ENCODE assay signal across 1 cellular context in the genomic region with DNA sequence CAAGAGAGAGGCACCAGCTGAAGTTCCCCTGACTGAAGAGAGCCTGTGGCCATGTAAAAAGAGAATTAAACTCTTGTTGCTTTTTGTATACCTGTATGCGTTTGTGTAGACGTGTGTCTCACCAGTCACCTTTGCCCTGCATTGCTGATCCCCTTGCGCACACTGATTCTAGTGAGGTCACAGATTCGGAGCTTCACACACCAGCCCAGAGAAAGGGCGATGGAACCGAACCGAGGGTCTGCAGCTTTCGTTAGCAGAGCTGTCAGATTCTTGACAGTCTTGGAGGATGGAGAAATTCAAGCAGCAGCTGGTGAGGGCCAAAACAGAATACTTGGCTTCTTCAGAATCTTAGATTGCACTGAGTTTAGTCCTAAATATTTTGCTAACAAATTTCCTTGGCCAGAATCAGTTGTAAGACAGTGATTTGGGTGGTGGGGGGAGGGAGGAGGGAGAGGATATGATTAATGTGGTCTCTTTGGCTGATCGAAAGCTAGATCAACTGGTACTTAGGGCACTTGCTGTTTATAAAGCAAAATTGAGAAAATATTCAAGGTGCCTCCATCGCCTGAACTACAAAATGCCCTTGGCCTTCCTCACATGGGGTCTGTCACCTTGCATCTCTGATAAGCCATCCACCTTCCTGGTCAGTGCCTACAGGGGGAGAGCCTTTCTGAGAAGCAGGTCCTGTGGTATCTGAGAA.
TF ChIP-seq lines count a peak whose summit lies in the region.

No MANE protein-coding gene starts in this region.

TF ChIP-seq in H1, 55 proteins besides CTCF, POLR2A, EP300 and RAD21:
- TF ChIP-seq NANOG (IDR thresholded peaks at IDR 0.05; ENCODE audit: insufficient read depth, low read depth, low read length, poor library complexity, severe bottlenecking) (no peak), SRF (IDR thresholded peaks at IDR 0.05; ENCODE audit: low read depth, low read length) (no peak), KDM4A (IDR thresholded peaks at IDR 0.05; ENCODE audit: low read depth, low read length, severe bottlenecking) (no peak), NRF1 (IDR thresholded peaks at IDR 0.05; ENCODE audit: low read depth, low read length) (no peak), CBX5 (IDR thresholded peaks at IDR 0.05; ENCODE audit: low read depth, low read length) (no peak), SP1 (IDR thresholded peaks at IDR 0.05; ENCODE audit: low read depth, low read length) (no peak), BCL11A (IDR thresholded peaks at IDR 0.05; ENCODE audit: low read depth in 2 of 2, low read length in 2 of 2) (no peak), SUZ12 (IDR thresholded peaks at IDR 0.05; ENCODE audit: low read length) (no peak), HDAC6 (IDR thresholded peaks at IDR 0.05; ENCODE audit: low read depth, low read length) (no peak), PHF8 (conservative IDR thresholded peaks at IDR 0.05; ENCODE audit: low read depth, low read length) (no peak), EGR1 (IDR thresholded peaks at IDR 0.05; ENCODE audit: borderline replicate concordance, low read depth, low read length) (no peak), CHD2 (IDR thresholded peaks at IDR 0.05; ENCODE audit: low read length) (no peak), CEBPB (IDR thresholded peaks at IDR 0.05; ENCODE audit: low read depth, low read length) (no peak), GTF2F1 (IDR thresholded peaks at IDR 0.05; ENCODE audit: borderline replicate concordance, low read depth, low read length) (no peak), JUN (IDR thresholded peaks at IDR 0.05; ENCODE audit: low read depth, low read length) (no peak), BACH1 (IDR thresholded peaks at IDR 0.05; ENCODE audit: low read length) (no peak), TAF1 (IDR thresholded peaks at IDR 0.05; ENCODE audit: low read depth, low read length) (no peak)
- TF ChIP-seq, protein P1, sequence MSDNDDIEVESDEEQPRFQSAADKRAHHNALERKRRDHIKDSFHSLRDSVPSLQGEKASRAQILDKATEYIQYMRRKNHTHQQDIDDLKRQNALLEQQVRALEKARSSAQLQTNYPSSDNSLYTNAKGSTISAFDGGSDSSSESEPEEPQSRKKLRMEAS (IDR thresholded peaks at IDR 0.05): no peak
TF ChIP-seq in H1: peak in this region for 0.
